ENCODE assay signal across 14 cellular contexts in the genomic region with DNA sequence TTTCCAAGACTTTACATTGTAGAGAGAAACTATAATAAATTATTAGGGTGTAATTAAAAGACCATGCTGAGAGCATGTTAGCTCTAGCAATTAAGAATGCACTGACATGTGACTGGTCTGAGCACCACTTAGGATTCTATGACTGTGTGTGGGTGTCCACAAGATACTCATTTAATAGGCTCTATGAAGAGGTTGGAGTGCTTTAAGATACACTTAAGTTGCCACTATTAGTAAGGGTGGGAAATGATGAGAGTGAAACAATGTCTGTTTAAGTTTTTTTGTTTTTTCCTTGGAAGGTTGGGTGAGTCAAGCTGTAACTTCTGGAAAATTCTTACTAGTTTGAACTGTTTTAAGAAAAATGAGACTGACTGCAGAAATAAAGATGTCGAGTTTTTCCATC. TPM values are rescaled to one million over a fixed set of nuclear protein-coding genes. Genes with fewer than 3 reads are reported as not detected.
DNase-seq lines count a peak whose midpoint lies in the region; ATAC-seq, FAIRE-seq and TF ChIP-seq lines count a peak whose summit lies in the region.
"Had no signal": no experiment of that assay in that cellular context is flagged by ENCODE, and none has a peak within 500 bp of the region (broad histone marks: within the 10 kb centered on the region; RNA-seq: fewer than 3 reads in every experiment).

No MANE protein-coding gene starts in this region.

- no peak overlapping the region for H3K4me3 Mint-ChIP-seq in activated CD4-positive, alpha-beta memory T cell treated with anti-CD3 and anti-CD28 coated beads for 36 hours
- H3K4me3 Mint-ChIP-seq: stimulated activated naive CD8-positive, alpha-beta T cell treated with anti-CD3 and anti-CD28 coated beads, Interleukin-15, amount 100 ng/mL, for 72 hours had no signal

- peak overlapping the region; percentile 81 for H3K27ac ChIP-seq in endothelial cell of umbilical vein (ENCODE audit: insufficient read depth, low read depth, low read length)
- H3K27ac ChIP-seq in muscle layer of duodenum (ENCODE audit: low read length), result peak overlapping the region; percentile 70
- peak overlapping the region; percentile 68 for H3K27ac ChIP-seq in vagina
- H3K27ac ChIP-seq: 22Rv1 had no signal

- BruUV-seq in endothelial cell of umbilical vein (replicated peaks; lab: Mats Ljungman, UMichigan), result no TSS peak

- intact Hi-C loops in endothelial cell of umbilical vein (cut with micrococcal nuclease) (no loop called here), vagina (cut with DNase I) (no loop called here)
- intact Hi-C loops in activated CD4-positive, alpha-beta memory T cell treated with anti-CD3 and anti-CD28 coated beads for 36 hours (cut with micrococcal nuclease), result no loop called here

- no peak overlapping the region for H3K27ac Mint-ChIP-seq in activated CD4-positive, alpha-beta memory T cell treated with anti-CD3 and anti-CD28 coated beads for 36 hours
- H3K27ac Mint-ChIP-seq: activated T-helper 2 cell treated with anti-CD3 and anti-CD28 coated beads, Interferon-gamma antibody, Interleukin-2, Interleukin-4, amounts not matched to agents 10 μg/mL and 5 μg/mL and 100 μg/mL, durations not matched to agents 14 hours and 24 hours and 36 hours; stimulated activated naive CD8-positive, alpha-beta T cell treated with anti-CD3 and anti-CD28 coated beads, Interleukin-15, amount 100 ng/mL, for 72 hours had no signal

- TF ChIP-seq POLR2A in endothelial cell of umbilical vein (IDR thresholded peaks at IDR 0.05; ENCODE audit: low read depth, low read length), result no peak
- no peak for TF ChIP-seq POLR2A in vagina (IDR thresholded peaks at IDR 0.05)

- H3K4me1 Mint-ChIP-seq in activated CD4-positive, alpha-beta memory T cell treated with anti-CD3 and anti-CD28 coated beads for 36 hours (ENCODE audit: low read depth), result no peaks in the 10 kb centered on the region
- H3K4me1 Mint-ChIP-seq: stimulated activated naive CD8-positive, alpha-beta T cell treated with anti-CD3 and anti-CD28 coated beads, Interleukin-15, amount 100 ng/mL, for 72 hours had no signal

- H4K20me1 ChIP-seq in endothelial cell of umbilical vein (replicated peaks; ENCODE audit: control insufficient read depth, extremely low read depth, insufficient read depth, low read length), result no peaks in the 10 kb centered on the region

- dilution Hi-C loops in endothelial cell of umbilical vein (cut with MboI; ENCODE audit: extremely low pct_ligation_motif_present, low sequenced_read_pairs), result no loop called here

- H3K4me2 ChIP-seq in endothelial cell of umbilical vein (ENCODE audit: insufficient read depth, low read length), result peak overlapping the region; percentile 19

- H3K4me3 ChIP-seq in endothelial cell of umbilical vein (replicated peaks in 1 of 3; ENCODE audit: insufficient read depth in 1 of 3, low read depth in 1 of 3, low read length in 3 of 3) (no peak overlapping the region), muscle layer of duodenum (ENCODE audit: low read depth in 1 of 2, low read length in 2 of 2) (no peak overlapping the region), vagina (no peak overlapping the region)

- H3K36me3 ChIP-seq in endothelial cell of umbilical vein (ENCODE audit: control insufficient read depth in 2 of 2, extremely low read depth in 1 of 2, insufficient read depth in 2 of 2, low read length in 2 of 2), result no peaks in the 10 kb centered on the region
- peaks cover 0 to 14% of the 10 kb centered on the region in 2 donors for H3K36me3 ChIP-seq in muscle layer of duodenum (ENCODE audit: control insufficient read depth in 1 of 2, insufficient read depth in 2 of 2, low read length in 2 of 2)
- no peaks in the 10 kb centered on the region for H3K36me3 ChIP-seq in vagina

- H3K9ac ChIP-seq in endothelial cell of umbilical vein (replicated peaks; ENCODE audit: extremely low read depth, insufficient read depth, low read length), result peak overlapping the region; percentile 63

- no peaks in the 10 kb centered on the region for H3K9me3 Mint-ChIP-seq in activated CD4-positive, alpha-beta memory T cell treated with anti-CD3 and anti-CD28 coated beads for 36 hours
- H3K9me3 Mint-ChIP-seq: activated T-helper 2 cell treated with anti-CD3 and anti-CD28 coated beads, Interferon-gamma antibody, Interleukin-2, Interleukin-4, amounts not matched to agents 10 μg/mL and 5 μg/mL and 100 μg/mL, durations not matched to agents 14 hours and 24 hours and 36 hours; stimulated activated naive CD8-positive, alpha-beta T cell treated with anti-CD3 and anti-CD28 coated beads, Interleukin-15, amount 100 ng/mL, for 72 hours had no signal

- H3K79me2 ChIP-seq in endothelial cell of umbilical vein (ENCODE audit: control insufficient read depth, insufficient read depth, low read length), result no peaks in the 10 kb centered on the region

- no peaks in the 10 kb centered on the region for H3K27me3 ChIP-seq in endothelial cell of umbilical vein (ENCODE audit: control insufficient read depth in 2 of 2, insufficient read depth in 2 of 2, low read length in 2 of 2)
- H3K27me3 ChIP-seq in muscle layer of duodenum (ENCODE audit: low read depth, low read length), result no peaks in the 10 kb centered on the region
- no peaks in the 10 kb centered on the region for H3K27me3 ChIP-seq in vagina

- H3K9me3 ChIP-seq in endothelial cell of umbilical vein (replicated peaks; ENCODE audit: control insufficient read depth, insufficient read depth, low read length) (no peaks in the 10 kb centered on the region), muscle layer of duodenum (ENCODE audit: control insufficient read depth in 1 of 2, low read length in 2 of 2) (peaks cover 0 to 2% of the 10 kb centered on the region in 2 donors), vagina (no peaks in the 10 kb centered on the region)

- TF ChIP-seq CTCF in endothelial cell of umbilical vein (IDR thresholded peaks at IDR 0.05; ENCODE audit: extremely low read depth in 1 of 2, insufficient read depth in 1 of 2, low read depth in 1 of 2, low read length in 2 of 2), result no peak
- no peak for TF ChIP-seq CTCF in vagina (IDR thresholded peaks at IDR 0.05)

- H3K36me3 Mint-ChIP-seq in activated CD4-positive, alpha-beta memory T cell treated with anti-CD3 and anti-CD28 coated beads for 36 hours, result no peaks in the 10 kb centered on the region

- POLR2A ChIA-PET in endothelial cell of umbilical vein (lab: Charles Lee), result no interaction called here
- POLR2A ChIA-PET in activated CD4-positive, alpha-beta memory T cell treated with anti-CD3 and anti-CD28 coated beads for 36 hours (lab: Charles Lee), result no interaction called here

- no peak for ATAC-seq in HG02970 (IDR thresholded peaks at IDR 0.05; ENCODE audit: low FRiP score, unreplicated experiment)
- ATAC-seq: stimulated activated naive CD8-positive, alpha-beta T cell treated with anti-CD3 and anti-CD28 coated beads, Interleukin-15, amount 100 ng/mL, for 72 hours had no signal

- DNase-seq in DMS53 (lab: John Stamatoyannopoulos, UW) (peak; percentile 15), DMS53 treated with DMSO at 0.1 percent for 48 hours (lab: John Stamatoyannopoulos, UW; ENCODE audit: unreplicated experiment) (no peak), endothelial cell of umbilical vein (ENCODE audit: low read depth, low spot score) (peak; percentile 57), vagina (ENCODE audit: extremely low spot score in 2 of 2) (no peak), DMS114 treated with DMSO at 0.1 percent for 48 hours (lab: John Stamatoyannopoulos, UW; ENCODE audit: unreplicated experiment) (no peak)
- DNase-seq in activated CD4-positive, alpha-beta memory T cell treated with anti-CD3 and anti-CD28 coated beads for 36 hours, result no peak
- DNase-seq: activated CD4-positive, alpha-beta T cell treated with anti-CD3 and anti-CD28 coated beads for 4 hours; NCI-H187 treated with DMSO at 0.1 percent for 48 hours; stimulated activated CD4-positive, alpha-beta T cell treated with anti-CD3 and anti-CD28 coated beads, Interleukin-4, amount 100 ng/mL, for 24 hours; stimulated activated naive CD8-positive, alpha-beta T cell treated with anti-CD3 and anti-CD28 coated beads, Interleukin-15, amount 100 ng/mL, for 72 hours had no signal

- FAIRE-seq in endothelial cell of umbilical vein (lab: Jason Lieb, UNC), result no peak

- peaks cover 12% of the 10 kb centered on the region for H3K27me3 Mint-ChIP-seq in activated CD4-positive, alpha-beta memory T cell treated with anti-CD3 and anti-CD28 coated beads for 36 hours

- CTCF ChIA-PET in endothelial cell of umbilical vein (lab: Charles Lee), result interaction anchor here (1.3 to 2.8 kb wide), 4 partner anchors 11 to 53 kb away, joined by 5 to 22 read pairs (median 12); no protein-coding TSS in a partner anchor
- CTCF ChIA-PET in activated CD4-positive, alpha-beta memory T cell treated with anti-CD3 and anti-CD28 coated beads for 36 hours (lab: Charles Lee), result interaction anchor here (1.9 kb wide), 1 partner anchor 24 kb away, joined by 9 read pairs; no protein-coding TSS in a partner anchor

- peak overlapping the region; percentile 88 for H2AFZ ChIP-seq in endothelial cell of umbilical vein (ENCODE audit: low read depth, low read length)

- H3K9me1 ChIP-seq in endothelial cell of umbilical vein (replicated peaks; ENCODE audit: control insufficient read depth, extremely low read depth, insufficient read depth, low read length), result no peaks in the 10 kb centered on the region

- H3K4me1 ChIP-seq in endothelial cell of umbilical vein (ENCODE audit: control insufficient read depth, extremely low read depth, insufficient read depth, low read length) (peaks cover 19% of the 10 kb centered on the region), muscle layer of duodenum (ENCODE audit: control insufficient read depth in 1 of 2, insufficient read depth in 2 of 2, low read length in 2 of 2) (peaks cover 0 to 24% of the 10 kb centered on the region in 2 donors), vagina (peaks cover 19% of the 10 kb centered on the region)

TF ChIP-seq in endothelial cell of umbilical vein, 7 proteins besides CTCF, POLR2A, EP300 and RAD21:
- TF ChIP-seq MYC (IDR thresholded peaks at IDR 0.05; ENCODE audit: low read depth, low read length) (no peak), GATA2 (IDR thresholded peaks at IDR 0.05; ENCODE audit: insufficient read depth, insufficient read length, low read depth, low read length) (no peak)
TF ChIP-seq in endothelial cell of umbilical vein: peak in this region for 0.

RNA-seq across cellular contexts. Expression of a gene that starts 1.8 kb away (rescaled TPM):
- total RNA-seq in endothelial cell of umbilical vein, result 2.0 TPM in 1 of 2 replicates, not detected in the other
- polyA plus RNA-seq in endothelial cell of umbilical vein, result 0.96 and 1.1 TPM in 2 replicates
- polyA plus RNA-seq in endothelial cell of umbilical vein (2011; cell fraction: cytosol; rRNA removed), result 0.63 and 0.68 TPM in 2 replicates
- 3.1 and 4.5 TPM in 2 replicates for polyA plus RNA-seq in endothelial cell of umbilical vein (2011; cell fraction: nucleus; rRNA removed)
- polyA plus RNA-seq in endothelial cell of umbilical vein (2012), result 1.7 and 2.7 TPM in 2 replicates
- polyA minus RNA-seq in endothelial cell of umbilical vein, result 2.1 and 6.6 TPM in 2 replicates
- polyA minus RNA-seq in endothelial cell of umbilical vein (2011; cell fraction: cytosol; rRNA and poly(A)+ RNA removed), result not detected
- polyA minus RNA-seq in endothelial cell of umbilical vein (2011; cell fraction: nucleus; rRNA and poly(A)+ RNA removed), result 2.3 and 2.8 TPM in 2 replicates
- total RNA-seq in vagina, result 4.2 TPM
- not detected for total RNA-seq in activated CD4-positive, alpha-beta memory T cell treated with anti-CD3 and anti-CD28 coated beads for 36 hours
- total RNA-seq: activated T-helper 2 cell treated with anti-CD3 and anti-CD28 coated beads, Interferon-gamma antibody, Interleukin-2, Interleukin-4, amounts not matched to agents 10 μg/mL and 5 μg/mL and 100 μg/mL, durations not matched to agents 14 hours and 24 hours and 36 hours had no signal

Comparison
In these comparisons a context has a peak if more than half of its experiments do, and no peak if none do; other contexts are left out.
1. DNase-seq: peak in DMS53 (single experiment) and endothelial cell of umbilical vein (single experiment); none in DMS53 treated with DMSO at 0.1 percent for 48 hours (single experiment), vagina (0 of 2), activated CD4-positive, alpha-beta memory T cell treated with anti-CD3 and anti-CD28 coated beads for 36 hours (single experiment) and DMS114 treated with DMSO at 0.1 percent for 48 hours (single experiment).
2. Peak in every context shown above with its lines, with median percentiles within 50 percentile points of each other: H3K27ac ChIP-seq.